In the genomic region with DNA sequence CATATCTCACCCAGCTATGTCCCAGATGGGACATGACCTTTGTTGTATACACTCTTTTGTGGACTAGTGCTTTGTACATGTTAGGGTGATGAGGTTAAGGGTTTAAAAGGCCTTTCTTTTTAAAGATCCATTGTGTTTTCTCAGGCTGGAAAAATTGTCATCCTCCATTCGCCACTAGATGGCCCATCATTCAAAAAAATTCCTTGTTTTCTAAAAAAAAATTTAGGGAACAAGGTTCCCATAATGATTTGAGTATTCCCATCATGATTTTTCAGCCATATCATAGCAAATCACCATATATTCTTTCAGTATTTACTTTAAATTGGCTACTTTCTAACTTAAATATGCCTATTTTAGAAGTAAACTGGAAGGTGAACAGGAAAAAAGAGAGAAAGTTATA, we compare ENCODE assay signal across 8 cellular contexts.
A peak's percentile ranks its signal among the peaks of the same experiment; 100 is the strongest.
DNase-seq lines count a peak whose midpoint lies in the region; ATAC-seq and TF ChIP-seq lines count a peak whose summit lies in the region.

No MANE protein-coding gene starts in this region.

- in situ Hi-C loops in astrocyte of the spinal cord (cut with HindIII; ENCODE audit: low sequenced_read_pairs), result no loop called here

- H3K36me3 ChIP-seq in right lobe of liver (no peaks in the 10 kb centered on the region), vagina (no peaks in the 10 kb centered on the region)

- peaks cover 0 to 3% of the 10 kb centered on the region in 2 donors for H3K27me3 ChIP-seq in right lobe of liver
- H3K27me3 ChIP-seq in vagina, result no peaks in the 10 kb centered on the region

- ATAC-seq in right lobe of liver (no peak), esophagus mucosa (no peak), GM18868 (IDR thresholded peaks at IDR 0.05; ENCODE audit: unreplicated experiment) (no peak)

- CTCF ChIA-PET in HEK293T (lab: Yijun Ruan, JAX), result interaction anchor here (0.6 to 2.4 kb wide), 11 partner anchors 9 to 507 kb away, joined by 3 to 25 read pairs (median 3); no protein-coding TSS in a partner anchor

- intact Hi-C loops in right lobe of liver (cut with DNase I), result no loop called here
- intact Hi-C loops in vagina (cut with DNase I), result loop anchor here (5.0 kb wide), 1 partner anchor 231 kb away; no protein-coding TSS in a partner anchor

- TF ChIP-seq POLR2A in right lobe of liver (IDR thresholded peaks at IDR 0.05), result no peak
- TF ChIP-seq POLR2A in vagina (IDR thresholded peaks at IDR 0.05), result no peak

- H3K27ac ChIP-seq in right lobe of liver (no peak overlapping the region), vagina (no peak overlapping the region)

- TF ChIP-seq CTCF in AG10803 (conservative IDR thresholded peaks at IDR 0.05; ENCODE audit: low read length) (peak; percentile 59), astrocyte of the spinal cord (IDR thresholded peaks at IDR 0.05; ENCODE audit: low read depth, low read length) (peak; percentile 52), right lobe of liver (IDR thresholded peaks at IDR 0.05) (peak; percentile 46 to 63 (median 56)), vagina (IDR thresholded peaks at IDR 0.05) (peak in 1 of 3 experiments; percentile 16)

- no peak overlapping the region for H3K4me3 ChIP-seq in AG10803 (ENCODE audit: low read length)
- no peak overlapping the region for H3K4me3 ChIP-seq in astrocyte of the spinal cord (ENCODE audit: low read depth, low read length)
- no peak overlapping the region for H3K4me3 ChIP-seq in right lobe of liver
- H3K4me3 ChIP-seq in vagina, result no peak overlapping the region

- 6% methylated on average over 1 of the region's 1 CpG for WGBS in right lobe of liver (ENCODE audit: insufficient coverage, low coverage, low lambda C conversion rate, missing lambda C conversion rate)

- H3K4me1 ChIP-seq in right lobe of liver, result no peaks in the 10 kb centered on the region
- H3K4me1 ChIP-seq in vagina, result no peaks in the 10 kb centered on the region

- H3K9me3 ChIP-seq in right lobe of liver (no peaks in the 10 kb centered on the region), vagina (no peaks in the 10 kb centered on the region)

- POLR2A ChIA-PET in HEK293T (lab: Yijun Ruan, JAX), result no interaction called here

- DNase-seq in AG10803 (ENCODE audit: low read depth) (no peak), HEK293T (ENCODE audit: extremely low spot score) (no peak), astrocyte of the spinal cord (ENCODE audit: low read depth, low spot score) (peak; percentile 6), right lobe of liver (no peak), vagina (ENCODE audit: extremely low spot score in 2 of 2) (no peak), SK-N-DZ (ENCODE audit: low spot score) (no peak)

TF ChIP-seq in HEK293T, 16 proteins besides CTCF, POLR2A, EP300 and RAD21:
- peak; percentile 71 for TF ChIP-seq ZNF384 (IDR thresholded peaks at IDR 0.05)
- TF ChIP-seq FOXA1 (IDR thresholded peaks at IDR 0.05), result no peak
